In the genomic region with DNA sequence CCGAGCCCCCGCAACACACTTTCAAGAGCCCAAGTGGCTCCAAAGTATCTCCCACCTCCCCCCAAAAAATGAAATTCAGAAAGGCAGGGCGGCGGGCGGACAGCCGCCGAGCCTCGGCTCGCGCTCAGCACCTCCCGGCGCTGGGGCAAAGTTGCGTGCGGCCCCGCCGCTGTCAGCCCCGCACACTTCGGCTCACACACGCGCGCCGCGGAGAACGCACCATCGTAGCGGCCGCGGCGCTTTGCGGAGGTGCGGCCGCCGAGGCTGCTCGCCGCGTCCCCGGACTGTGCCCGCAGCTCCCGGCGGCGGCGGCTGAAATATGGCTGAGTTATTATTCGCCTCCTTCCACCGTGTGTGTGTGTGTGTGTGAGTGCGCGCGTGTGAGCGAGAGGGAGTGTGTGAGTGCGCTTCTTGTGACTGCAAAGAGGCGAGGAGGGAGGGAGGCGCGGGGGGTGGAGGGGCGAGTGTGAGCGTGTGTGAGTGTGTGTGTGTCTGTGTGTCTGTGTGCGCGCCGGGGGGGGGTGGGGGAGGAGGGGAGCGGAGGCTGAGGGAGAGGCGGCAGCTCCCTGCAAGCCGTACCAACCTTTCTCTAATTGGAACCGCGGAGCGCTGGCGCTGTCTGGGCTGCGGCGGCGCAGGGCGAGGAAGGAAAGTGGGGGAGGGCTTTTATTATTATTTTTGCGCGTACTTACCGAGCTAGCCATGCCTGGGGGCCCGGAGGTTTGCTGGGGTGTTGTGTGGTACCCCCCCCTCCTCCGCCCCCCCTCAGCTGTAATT, we compare ENCODE assay signal across 1 cellular context.
A peak's percentile ranks its signal among the peaks of the same experiment; 100 is the strongest.
TF ChIP-seq lines count a peak whose summit lies in the region.

No MANE protein-coding gene starts in this region.

TF ChIP-seq in WTC11, 78 proteins besides CTCF, POLR2A, EP300 and RAD21 (continued from another document):
- peak; percentile 80 for TF ChIP-seq ZBTB43 (CRISPR knock-in tag; IDR thresholded peaks at IDR 0.05)
